Comparison of ENCODE assay signal across 15 cellular contexts in the genomic region with DNA sequence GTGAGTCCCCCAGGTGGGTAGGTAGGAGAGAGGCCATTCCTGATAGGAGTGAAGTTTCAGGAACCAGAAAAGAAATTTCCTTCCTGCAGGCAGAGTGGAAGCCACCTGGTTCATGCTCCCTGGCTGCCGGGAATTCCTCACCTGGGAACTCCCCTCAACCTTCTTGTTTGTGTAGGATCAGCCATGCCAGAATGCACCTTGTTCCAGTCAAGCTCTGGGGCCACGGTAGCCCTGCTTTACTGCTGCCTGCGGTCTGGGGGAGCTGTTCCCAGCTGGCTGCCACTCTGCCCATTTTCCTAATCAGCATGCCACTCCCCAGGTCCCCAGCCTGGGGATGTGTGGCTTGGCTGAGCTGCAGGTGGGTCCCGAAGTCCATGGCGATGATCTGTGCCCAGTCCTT. TPM values are rescaled to one million over a fixed set of nuclear protein-coding genes. Genes with fewer than 3 reads are reported as not detected.
A peak's percentile ranks its signal among the peaks of the same experiment; 100 is the strongest.
DNase-seq lines count a peak whose midpoint lies in the region; ATAC-seq and TF ChIP-seq lines count a peak whose summit lies in the region.
"Had no signal": no experiment of that assay in that cellular context is flagged by ENCODE, and none has a peak within 500 bp of the region (broad histone marks: within the 10 kb centered on the region; RNA-seq: fewer than 3 reads in every experiment).

No MANE protein-coding gene starts in this region.

- CTCF ChIA-PET in HEK293 (lab: Yijun Ruan, JAX) (interaction anchor here (0.6 to 1.2 kb wide), 3 partner anchors 14 to 206 kb away, joined by 3 to 4 read pairs (median 3); no protein-coding TSS in a partner anchor), mammary epithelial cell (lab: Charles Lee; ENCODE audit: low non-redundant PET) (no interaction called here)

- BruUV-seq in mammary epithelial cell (replicated peaks; lab: Mats Ljungman, UMichigan), result no TSS peak

- no peak overlapping the region for H3K4me3 Mint-ChIP-seq in stimulated activated memory B cell treated with anti-CD40 and anti-IgM and Interleukin-4, amounts not matched to agents 10 μg/mL and 1 μg/mL and 100 μg/mL, for 72 hours
- H3K4me3 Mint-ChIP-seq: activated T-helper 17 cell treated with anti-CD3 and anti-CD28 coated beads, Interleukin-2, amount 50 U/mL, for 72 hours; T-helper 1 cell treated with Interleukin-12 subunit alpha and Interleukin-12 subunit beta and Interleukin-4 antibody, amounts not matched to agents 30 μg/mL and 1 μg/mL, for 36 hours had no signal

- no peak for TF ChIP-seq POLR2A in gastroesophageal sphincter (IDR thresholded peaks at IDR 0.05)

- peak overlapping the region; percentile 6 for H3K27ac Mint-ChIP-seq in stimulated activated memory B cell treated with anti-CD40 and anti-IgM and Interleukin-4, amounts not matched to agents 10 μg/mL and 1 μg/mL and 100 μg/mL, for 72 hours
- H3K27ac Mint-ChIP-seq: T-helper 1 cell treated with Interleukin-12 subunit alpha and Interleukin-12 subunit beta and Interleukin-4 antibody, amounts not matched to agents 30 μg/mL and 1 μg/mL, for 36 hours had no signal

- in situ Hi-C loops in mammary epithelial cell (cut with MboI; ENCODE audit: low sequenced_read_pairs in 2 of 2), result no loop called here

- ATAC-seq in left lung, result peak; percentile 13
- ATAC-seq in stimulated activated memory B cell treated with anti-CD40 and anti-IgM and Interleukin-4, amounts not matched to agents 10 μg/mL and 1 μg/mL and 100 μg/mL, for 72 hours, result no peak
- ATAC-seq in gastroesophageal sphincter, result no peak

- TF ChIP-seq EP300 in gastroesophageal sphincter (IDR thresholded peaks at IDR 0.05), result no peak

- no peak overlapping the region for H3K27ac ChIP-seq in HEK293 (ENCODE audit: extremely low read depth, low read depth, low read length)
- no peak overlapping the region for H3K27ac ChIP-seq in mammary epithelial cell (ENCODE audit: insufficient read depth, low read depth, low read length)
- no peak overlapping the region for H3K27ac ChIP-seq in left lung
- H3K27ac ChIP-seq in gastroesophageal sphincter, result no peak overlapping the region
- H3K27ac ChIP-seq: ovary, spleen had no signal

- H3K4me1 ChIP-seq in HEK293 (ENCODE audit: control insufficient read depth, insufficient read depth, low read length), result no peaks in the 10 kb centered on the region
- peaks cover 36% of the 10 kb centered on the region for H3K4me1 ChIP-seq in mammary epithelial cell (ENCODE audit: insufficient read depth, low read length)
- H3K4me1 ChIP-seq in left lung, result peaks cover 0 to 22% of the 10 kb centered on the region in 2 donors
- H3K4me1 ChIP-seq in gastroesophageal sphincter, result peaks cover 0 to 49% (median 10%) of the 10 kb centered on the region in 3 donors

- H3K27me3 ChIP-seq in mammary epithelial cell (ENCODE audit: insufficient read depth, low read length) (no peaks in the 10 kb centered on the region), left lung (no peaks in the 10 kb centered on the region), gastroesophageal sphincter (no peaks in the 10 kb centered on the region)
- H3K27me3 ChIP-seq: ovary, spleen had no signal

- H3K36me3 Mint-ChIP-seq in stimulated activated memory B cell treated with anti-CD40 and anti-IgM and Interleukin-4, amounts not matched to agents 10 μg/mL and 1 μg/mL and 100 μg/mL, for 72 hours, result no peaks in the 10 kb centered on the region

- no peak for TF ChIP-seq CTCF in HEK293 (tag by site-specific recombination; IDR thresholded peaks at IDR 0.05)
- TF ChIP-seq CTCF in mammary epithelial cell (conservative IDR thresholded peaks at IDR 0.05 in 1 of 2, IDR thresholded peaks at IDR 0.05 in 1 of 2; ENCODE audit: extremely low read depth in 1 of 2, insufficient read depth in 1 of 2, low read depth in 1 of 2, low read length in 2 of 2), result no peak
- no peak for TF ChIP-seq CTCF in left lung (IDR thresholded peaks at IDR 0.05)
- no peak for TF ChIP-seq CTCF in gastroesophageal sphincter (IDR thresholded peaks at IDR 0.05)

- DNase-seq in mammary epithelial cell, result no peak
- DNase-seq in left lung, result no peak
- no peak for DNase-seq in NCI-H345 treated with DMSO at 0.1 percent for 48 hours (lab: John Stamatoyannopoulos, UW; ENCODE audit: unreplicated experiment)
- DNase-seq in NCI-H526 treated with DMSO at 0.1 percent for 48 hours (lab: John Stamatoyannopoulos, UW), result no peak
- DNase-seq: activated CD4-positive, CD25-positive, alpha-beta regulatory T cell; AML-193; SHP77 treated with DMSO at 0.1 percent for 48 hours; spleen; stimulated activated naive CD4-positive, alpha-beta T cell treated with Interleukin-2 at 50 U/mL for 16 hours had no signal

- H3K9ac ChIP-seq in mammary epithelial cell (ENCODE audit: insufficient read depth, low read length), result no peak overlapping the region

- peak overlapping the region; percentile 9 for H2AFZ ChIP-seq in mammary epithelial cell (ENCODE audit: low read depth, low read length)

- no peaks in the 10 kb centered on the region for H3K36me3 ChIP-seq in HEK293 (ENCODE audit: control insufficient read depth in 2 of 2, insufficient read depth in 1 of 2, low read length in 2 of 2)
- no peaks in the 10 kb centered on the region for H3K36me3 ChIP-seq in mammary epithelial cell (ENCODE audit: insufficient read depth, low read length)
- no peaks in the 10 kb centered on the region for H3K36me3 ChIP-seq in left lung
- H3K36me3 ChIP-seq in gastroesophageal sphincter, result no peaks in the 10 kb centered on the region
- H3K36me3 ChIP-seq: ovary, spleen had no signal

- POLR2A ChIA-PET in HEK293 (lab: Yijun Ruan, JAX), result no interaction called here

- intact Hi-C loops in mammary epithelial cell (cut with micrococcal nuclease) (no loop called here), left lung (cut with DNase I) (no loop called here)

- no peaks in the 10 kb centered on the region for H3K79me2 ChIP-seq in mammary epithelial cell (ENCODE audit: insufficient read depth, low read length)

- no peak overlapping the region for H3K4me2 ChIP-seq in mammary epithelial cell (ENCODE audit: insufficient read depth, low read depth, low read length)

- H3K9me3 Mint-ChIP-seq in stimulated activated memory B cell treated with anti-CD40 and anti-IgM and Interleukin-4, amounts not matched to agents 10 μg/mL and 1 μg/mL and 100 μg/mL, for 72 hours, result no peaks in the 10 kb centered on the region
- H3K9me3 Mint-ChIP-seq: activated T-helper 17 cell treated with anti-CD3 and anti-CD28 coated beads, Interleukin-2, amount 50 U/mL, for 72 hours; T-helper 1 cell treated with Interleukin-12 subunit alpha and Interleukin-12 subunit beta and Interleukin-4 antibody, amounts not matched to agents 30 μg/mL and 1 μg/mL, for 36 hours had no signal

- H4K20me1 ChIP-seq in mammary epithelial cell (ENCODE audit: insufficient read depth, low read length), result no peaks in the 10 kb centered on the region

- H3K9me3 ChIP-seq in HEK293 (ENCODE audit: control insufficient read depth, insufficient read depth, low read depth, low read length) (no peaks in the 10 kb centered on the region), mammary epithelial cell (replicated peaks; ENCODE audit: insufficient read depth, low read length) (no peaks in the 10 kb centered on the region), left lung (no peaks in the 10 kb centered on the region), gastroesophageal sphincter (no peaks in the 10 kb centered on the region)
- H3K9me3 ChIP-seq: ovary, spleen had no signal

- peaks cover 15% of the 10 kb centered on the region for H3K4me1 Mint-ChIP-seq in stimulated activated memory B cell treated with anti-CD40 and anti-IgM and Interleukin-4, amounts not matched to agents 10 μg/mL and 1 μg/mL and 100 μg/mL, for 72 hours
- H3K4me1 Mint-ChIP-seq: activated T-helper 17 cell treated with anti-CD3 and anti-CD28 coated beads, Interleukin-2, amount 50 U/mL, for 72 hours had no signal

- dilution Hi-C loops in mammary epithelial cell (cut with HindIII; ENCODE audit: low sequenced_read_pairs), result no loop called here

- WGBS in mammary epithelial cell (ENCODE audit: low coverage, missing lambda C conversion rate), result 96% methylated on average over 5 of the region's 5 CpGs
- WGBS in gastroesophageal sphincter (ENCODE audit: low coverage in 1 of 2), 2 donors, result 78% methylated on average over 1 of the region's 5 CpGs; no CpG with 5 or more reads in 1 of the 2 donors

- H3K27me3 Mint-ChIP-seq in stimulated activated memory B cell treated with anti-CD40 and anti-IgM and Interleukin-4, amounts not matched to agents 10 μg/mL and 1 μg/mL and 100 μg/mL, for 72 hours, result no peaks in the 10 kb centered on the region

- H3K4me3 ChIP-seq in HEK293 (ENCODE audit: low read depth, low read length) (no peak overlapping the region), mammary epithelial cell (replicated peaks in 1 of 3; ENCODE audit: insufficient read depth in 1 of 3, low read depth in 2 of 3, low read length in 3 of 3) (no peak overlapping the region), left lung (no peak overlapping the region), gastroesophageal sphincter (no peak overlapping the region)
- H3K4me3 ChIP-seq: ovary, spleen had no signal

TF ChIP-seq in HEK293, 187 proteins besides CTCF, POLR2A, EP300 and RAD21:
- TF ChIP-seq ZNF624 (tag by site-specific recombination; IDR thresholded peaks at IDR 0.05) (no peak), ZNF10 (tag by site-specific recombination; IDR thresholded peaks at IDR 0.05) (peak; percentile 54; the same call in 1 of the 2 replicates)
- TF ChIP-seq, protein P1, sequence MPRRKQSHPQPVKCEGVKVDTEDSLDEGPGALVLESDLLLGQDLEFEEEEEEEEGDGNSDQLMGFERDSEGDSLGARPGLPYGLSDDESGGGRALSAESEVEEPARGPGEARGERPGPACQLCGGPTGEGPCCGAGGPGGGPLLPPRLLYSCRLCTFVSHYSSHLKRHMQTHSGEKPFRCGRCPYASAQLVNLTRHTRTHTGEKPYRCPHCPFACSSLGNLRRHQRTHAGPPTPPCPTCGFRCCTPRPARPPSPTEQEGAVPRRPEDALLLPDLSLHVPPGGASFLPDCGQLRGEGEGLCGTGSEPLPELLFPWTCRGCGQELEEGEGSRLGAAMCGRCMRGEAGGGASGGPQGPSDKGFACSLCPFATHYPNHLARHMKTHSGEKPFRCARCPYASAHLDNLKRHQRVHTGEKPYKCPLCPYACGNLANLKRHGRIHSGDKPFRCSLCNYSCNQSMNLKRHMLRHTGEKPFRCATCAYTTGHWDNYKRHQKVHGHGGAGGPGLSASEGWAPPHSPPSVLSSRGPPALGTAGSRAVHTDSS (tag by site-specific recombination; IDR thresholded peaks at IDR 0.05), result no peak

RNA-seq across cellular contexts. Expression of a gene that starts 18.7 kb away (rescaled TPM):
- 100 to 1,000 TPM in 1 of 2 donors, 10 to 100 TPM in 1; 82.2 to 135 TPM for total RNA-seq in mammary epithelial cell
- polyA plus RNA-seq in mammary epithelial cell, result 69.9 TPM
- polyA minus RNA-seq in mammary epithelial cell, result 212 TPM
- total RNA-seq in left lung, result 100 to 1,000 TPM in 1 of 2 donors, 10 to 100 TPM in 1; 83.6 to 107 TPM
- 10 to 100 TPM; 22.9 to 43.3 (median 31.0) TPM for total RNA-seq in gastroesophageal sphincter

RNA-seq across cellular contexts. Expression of a gene that starts 54.1 kb away (rescaled TPM):
- total RNA-seq in mammary epithelial cell (not detected), left lung (not detected), gastroesophageal sphincter (not detected)
- polyA plus RNA-seq in mammary epithelial cell, result not detected
- polyA minus RNA-seq in mammary epithelial cell, result not detected
- total RNA-seq: activated T-helper 17 cell treated with anti-CD3 and anti-CD28 coated beads, Interleukin-2, amount 50 U/mL, for 72 hours; ovary; spleen had no signal
- polyA plus RNA-seq: ovary had no signal
